Comparison of ENCODE assay signal across 1 cellular context in genomic region chr11:63882555-63883242, GRCh38.
TF ChIP-seq lines count a peak whose summit lies in the region.

No MANE protein-coding gene starts in this region.

TF ChIP-seq in GM12878, 131 proteins besides CTCF, POLR2A, EP300 and RAD21:
- no peak for TF ChIP-seq ZNF384 (IDR thresholded peaks at IDR 0.05; ENCODE audit: borderline replicate concordance, low read depth, low read length)
- TF ChIP-seq NR2C2 (IDR thresholded peaks at IDR 0.05; ENCODE audit: borderline replicate concordance, control insufficient read depth, insufficient read length, low read depth): no peak
- TF ChIP-seq RELA (IDR thresholded peaks at IDR 0.05; ENCODE audit: borderline replicate concordance, partially characterized antibody): no peak
- no peak for TF ChIP-seq SUPT20H (IDR thresholded peaks at IDR 0.05; ENCODE audit: borderline replicate concordance, control insufficient read depth, low read depth, low read length)
- no peak for TF ChIP-seq HCFC1 (IDR thresholded peaks at IDR 0.05; ENCODE audit: low read length)
- TF ChIP-seq BCLAF1 (IDR thresholded peaks at IDR 0.05): no peak
- TF ChIP-seq SPI1 (IDR thresholded peaks at IDR 0.05; ENCODE audit: borderline replicate concordance, insufficient read depth, low read depth, low read length): no peak
- TF ChIP-seq MXI1 (IDR thresholded peaks at IDR 0.05; ENCODE audit: low read depth, low read length): no peak
- no peak for TF ChIP-seq RBBP5 (conservative IDR thresholded peaks at IDR 0.05)
- TF ChIP-seq IKZF1 (conservative IDR thresholded peaks at IDR 0.05): no peak
- TF ChIP-seq TCF7 (IDR thresholded peaks at IDR 0.05; ENCODE audit: borderline replicate concordance): no peak
- no peak for TF ChIP-seq SP1 (IDR thresholded peaks at IDR 0.05; ENCODE audit: low read depth, low read length)
- no peak for TF ChIP-seq MAX (IDR thresholded peaks at IDR 0.05; ENCODE audit: low read depth, low read length)
- TF ChIP-seq SIN3A (IDR thresholded peaks at IDR 0.05; ENCODE audit: low read depth, low read length): no peak
- no peak for TF ChIP-seq NBN (IDR thresholded peaks at IDR 0.05)
- no peak for TF ChIP-seq NFYA (IDR thresholded peaks at IDR 0.05; ENCODE audit: borderline replicate concordance, low read depth, low read length)
- TF ChIP-seq E2F8 (IDR thresholded peaks at IDR 0.05; ENCODE audit: low read depth, partially characterized antibody): no peak
